ENCODE assay signal across 9 cellular contexts in genomic region chr13:29496241-29496712, GRCh38.
DNase-seq lines count a peak whose midpoint lies in the region; ATAC-seq and TF ChIP-seq lines count a peak whose summit lies in the region.
"Had no signal": no experiment of that assay in that cellular context is flagged by ENCODE, and none has a peak within 500 bp of the region (broad histone marks: within the 10 kb centered on the region; RNA-seq: fewer than 3 reads in every experiment).

No MANE protein-coding gene starts in this region.

- peak overlapping the region; percentile 20; the same call in 1 of the 2 replicates for H3K27ac ChIP-seq in HL-60 (replicated peaks)
- H3K27ac ChIP-seq in mammary epithelial cell (ENCODE audit: insufficient read depth, low read depth, low read length): no peak overlapping the region
- no peak overlapping the region for H3K27ac ChIP-seq in brain microvascular endothelial cell
- H3K27ac ChIP-seq: KMS-11 had no signal

- H3K27me3 ChIP-seq in HL-60 (ENCODE audit: insufficient read depth, poor library complexity, severe bottlenecking): no peaks in the 10 kb centered on the region
- no peaks in the 10 kb centered on the region for H3K27me3 ChIP-seq in mammary epithelial cell (ENCODE audit: insufficient read depth, low read length)
- peaks cover 5% of the 10 kb centered on the region for H3K27me3 ChIP-seq in brain microvascular endothelial cell (replicated peaks)

- no peaks in the 10 kb centered on the region for H3K79me2 ChIP-seq in mammary epithelial cell (ENCODE audit: insufficient read depth, low read length)

- peaks cover 7% of the 10 kb centered on the region for H3K4me1 ChIP-seq in mammary epithelial cell (ENCODE audit: insufficient read depth, low read length)

- 0% methylated on average over 3 of the region's 9 CpGs for WGBS in mammary epithelial cell (ENCODE audit: low coverage, missing lambda C conversion rate)

- no peaks in the 10 kb centered on the region for H3K9me3 ChIP-seq in mammary epithelial cell (replicated peaks; ENCODE audit: insufficient read depth, low read length)

- no peaks in the 10 kb centered on the region for H3K36me3 ChIP-seq in mammary epithelial cell (ENCODE audit: insufficient read depth, low read length)
- no peaks in the 10 kb centered on the region for H3K36me3 ChIP-seq in brain microvascular endothelial cell (replicated peaks)

- H4K20me1 ChIP-seq in mammary epithelial cell (ENCODE audit: insufficient read depth, low read length): no peaks in the 10 kb centered on the region

- dilution Hi-C loops in mammary epithelial cell (cut with HindIII; ENCODE audit: low sequenced_read_pairs): no loop called here

- TF ChIP-seq CTCF in HL-60 (IDR thresholded peaks at IDR 0.05; ENCODE audit: insufficient read depth, low read length): no peak
- TF ChIP-seq CTCF in mammary epithelial cell (conservative IDR thresholded peaks at IDR 0.05 in 1 of 2, IDR thresholded peaks at IDR 0.05 in 1 of 2; ENCODE audit: extremely low read depth in 1 of 2, insufficient read depth in 1 of 2, low read depth in 1 of 2, low read length in 2 of 2): no peak
- no peak for TF ChIP-seq CTCF in brain microvascular endothelial cell (IDR thresholded peaks at IDR 0.05; ENCODE audit: low read depth, low read length, missing control alignments)

- H3K4me2 ChIP-seq in mammary epithelial cell (ENCODE audit: insufficient read depth, low read depth, low read length): peak overlapping the region; percentile 75
- H3K4me2 ChIP-seq: KMS-11 had no signal

- ATAC-seq in GM19438 (IDR thresholded peaks at IDR 0.05; ENCODE audit: low read depth, unreplicated experiment): peak; percentile 84

- peak overlapping the region; percentile 20 for H3K4me3 ChIP-seq in HL-60 (replicated peaks; ENCODE audit: insufficient read depth, low read length)
- no peak overlapping the region for H3K4me3 ChIP-seq in mammary epithelial cell (replicated peaks in 1 of 3; ENCODE audit: insufficient read depth in 1 of 3, low read depth in 2 of 3, low read length in 3 of 3)
- H3K4me3 ChIP-seq in brain microvascular endothelial cell (ENCODE audit: low read depth, low read length): no peak overlapping the region

- BruUV-seq in mammary epithelial cell (replicated peaks; lab: Mats Ljungman, UMichigan): no TSS peak

- in situ Hi-C loops in mammary epithelial cell (cut with MboI; ENCODE audit: low sequenced_read_pairs in 2 of 2) (no loop called here), brain microvascular endothelial cell (cut with HindIII; ENCODE audit: low pct_ligation_motif_present, low sequenced_read_pairs) (no loop called here)

- CTCF ChIA-PET in mammary epithelial cell (lab: Charles Lee; ENCODE audit: low non-redundant PET): no interaction called here

- H3K9ac ChIP-seq in mammary epithelial cell (ENCODE audit: insufficient read depth, low read length): no peak overlapping the region
- H3K9ac ChIP-seq: KMS-11 had no signal

- intact Hi-C loops in mammary epithelial cell (cut with micrococcal nuclease): no loop called here

- DNase-seq in HL-60 (ENCODE audit: low read depth in 1 of 2, low spot score in 1 of 2) (peak; percentile 59 to 92), mammary epithelial cell (peak; percentile 82), pons (ENCODE audit: low spot score) (peak; percentile 40), NCI-H524 (lab: John Stamatoyannopoulos, UW) (no peak), iPS-NIHi7 (ENCODE audit: extremely low spot score) (no peak), brain microvascular endothelial cell (no peak)
- DNase-seq in activated effector memory CD4-positive, alpha-beta T cell treated with anti-CD3 and anti-CD28 coated beads, Interleukin-2, amount 50 U/mL, for 16 hours: no peak

- H2AFZ ChIP-seq in mammary epithelial cell (ENCODE audit: low read depth, low read length): peak overlapping the region; percentile 86

Comparison
In these comparisons a context has a peak if more than half of its experiments do, and no peak if none do; other contexts are left out.
1. DNase-seq: peak in HL-60 (2 of 2), mammary epithelial cell (single experiment) and pons (single experiment); none in NCI-H524 (0 of 2), iPS-NIHi7 (single experiment), brain microvascular endothelial cell (single experiment) and activated effector memory CD4-positive, alpha-beta T cell treated with anti-CD3 and anti-CD28 coated beads, Interleukin-2, amount 50 U/mL, for 16 hours (single experiment).